In genomic region chr13:93270769-93271753, GRCh38 we compare ENCODE assay signal across 1 cellular context.
TF ChIP-seq lines count a peak whose summit lies in the region.

No MANE protein-coding gene starts in this region.

TF ChIP-seq in HepG2, 621 proteins besides CTCF, POLR2A, EP300 and RAD21 (continued from another document):
- TF ChIP-seq AHDC1 (CRISPR knock-in tag; IDR thresholded peaks at IDR 0.05; ENCODE audit: borderline replicate concordance) = 0 out of 2 replicates have a peak, but pooled peaks have one; percentile 20
- TF ChIP-seq CCAR2 (optimal IDR thresholded peaks at IDR 0.05; ENCODE audit: low read depth, low read length) = no peak
- no peak for TF ChIP-seq FOXA1 (IDR thresholded peaks at IDR 0.05)
- TF ChIP-seq FOXA1 (CRISPR knock-in tag; IDR thresholded peaks at IDR 0.05) = peak; percentile 7; the same call in 1 of the 2 replicates
TF ChIP-seq in HepG2: peak in this region for 19.
